ENCODE assay signal across 18 cellular contexts in the genomic region with DNA sequence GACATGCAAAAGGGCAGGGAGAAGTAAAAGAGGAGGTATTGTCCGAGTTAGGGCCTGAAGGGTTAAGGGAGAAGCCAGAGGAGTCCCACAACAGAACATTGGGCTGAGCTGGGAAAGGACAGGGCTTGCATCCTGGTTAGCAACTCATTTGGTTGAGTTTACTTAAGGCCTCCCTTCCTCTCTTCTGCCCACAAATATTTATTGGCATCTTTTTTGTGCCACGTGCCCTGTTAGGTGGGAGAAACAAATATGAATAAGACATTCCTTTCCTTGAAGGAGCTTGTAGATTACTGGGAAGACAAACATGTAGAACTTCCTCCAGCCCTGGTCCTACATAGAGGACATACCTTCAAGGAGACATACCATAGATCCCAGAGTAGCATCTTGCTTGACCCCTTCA. TPM values are rescaled to one million over a fixed set of nuclear protein-coding genes. Genes with fewer than 3 reads are reported as not detected.
DNase-seq lines count a peak whose midpoint lies in the region; ATAC-seq and TF ChIP-seq lines count a peak whose summit lies in the region.
"Had no signal": no experiment of that assay in that cellular context is flagged by ENCODE, and none has a peak within 500 bp of the region (broad histone marks: within the 10 kb centered on the region; RNA-seq: fewer than 3 reads in every experiment).

No MANE protein-coding gene starts in this region.

- CTCF ChIA-PET in PC-3 (lab: Charles Lee) = no interaction called here

- H3F3A ChIP-seq in PC-3 (ENCODE audit: low read length, unreplicated experiment) = no peaks in the 10 kb centered on the region

- H3K9me3 ChIP-seq in PC-3 (ENCODE audit: low read length) = no peaks in the 10 kb centered on the region
- H3K9me3 ChIP-seq: BLaER1 had no signal

- H3K4me2 ChIP-seq in PC-3 (ENCODE audit: low read length) = no peak overlapping the region
- H3K4me2 ChIP-seq: BLaER1 had no signal

- POLR2A ChIA-PET in PC-3 (lab: Charles Lee; ENCODE audit: unreplicated experiment) = no interaction called here

- no peak overlapping the region for H3K9ac ChIP-seq in PC-3 (ENCODE audit: low read length)
- H3K9ac ChIP-seq: BLaER1 had no signal

- peaks cover 14% of the 10 kb centered on the region; the same call in 1 of the 2 replicates for H3K4me1 ChIP-seq in PC-3 (ENCODE audit: insufficient read depth, low read length)

- in situ Hi-C loops in brain microvascular endothelial cell (cut with HindIII; ENCODE audit: low pct_ligation_motif_present, low sequenced_read_pairs) = no loop called here

- H3K9me2 ChIP-seq in PC-3 (replicated peaks; ENCODE audit: low read length) = 0 out of 2 replicates have a peak, but pooled peaks cover 3% of the 10 kb centered on the region

- intact Hi-C loops in PC-3 (cut with micrococcal nuclease) = no loop called here

- DNase-seq in AG09309 (ENCODE audit: low read depth) (peak; percentile 50), GM04503 (ENCODE audit: low read depth) (peak; percentile 47), PC-3 (peak; percentile 66), epithelial cell of prostate (ENCODE audit: low read depth, low spot score) (peak; percentile 33), brain microvascular endothelial cell (no peak), NCI-H187 (lab: John Stamatoyannopoulos, UW) (no peak)
- DNase-seq: CD8-positive, alpha-beta memory T cell; DND-41; H7; NCI-H1436 treated with DMSO at 0.1 percent for 48 hours; NCI-H226; NCI-H526 treated with DMSO at 0.1 percent for 48 hours had no signal

- H3K79me2 ChIP-seq in PC-3 (ENCODE audit: low read length) = no peaks in the 10 kb centered on the region

- no peak overlapping the region for H3K4me3 ChIP-seq in AG09309 (ENCODE audit: control insufficient read depth, low read depth, low read length)
- H3K4me3 ChIP-seq in PC-3 (ENCODE audit: low read length) = no peak overlapping the region
- H3K4me3 ChIP-seq in brain microvascular endothelial cell (ENCODE audit: low read depth, low read length) = no peak overlapping the region
- H3K4me3 ChIP-seq: BLaER1 had no signal

- no TSS peak for BruUV-seq in PC-3 (replicated peaks; lab: Mats Ljungman, UMichigan)

- H3K27me3 ChIP-seq in PC-3 (ENCODE audit: low read length) (peaks cover 26% of the 10 kb centered on the region), brain microvascular endothelial cell (replicated peaks) (peaks cover 8% of the 10 kb centered on the region)
- H3K27me3 ChIP-seq: BLaER1 had no signal

- ATAC-seq in PC-3 (peak; percentile 52), HG03432 (IDR thresholded peaks at IDR 0.05; ENCODE audit: unreplicated experiment) (no peak), HG03135 (IDR thresholded peaks at IDR 0.05; ENCODE audit: unreplicated experiment) (no peak)
- ATAC-seq: HepG2 had no signal

- H3K36me3 ChIP-seq in PC-3 (ENCODE audit: low read depth, low read length) (no peaks in the 10 kb centered on the region), brain microvascular endothelial cell (replicated peaks) (no peaks in the 10 kb centered on the region)
- H3K36me3 ChIP-seq: BLaER1 had no signal

- H3K27ac ChIP-seq in PC-3 (ENCODE audit: low read length) (no peak overlapping the region), epithelial cell of prostate (no peak overlapping the region), brain microvascular endothelial cell (no peak overlapping the region)
- H3K27ac ChIP-seq: BLaER1, RWPE1 had no signal

- TF ChIP-seq CTCF in AG09309 (IDR thresholded peaks at IDR 0.05; ENCODE audit: control insufficient read depth, insufficient read depth, low read depth, low read length, missing control alignments) (no peak), PC-3 (conservative IDR thresholded peaks at IDR 0.05; ENCODE audit: low read depth, low read length) (no peak), brain microvascular endothelial cell (IDR thresholded peaks at IDR 0.05; ENCODE audit: low read depth, low read length, missing control alignments) (no peak)

- H2AFZ ChIP-seq in PC-3 (ENCODE audit: low read length) = no peak overlapping the region

- no peaks in the 10 kb centered on the region for H4K20me1 ChIP-seq in PC-3 (ENCODE audit: low read length)
- H4K20me1 ChIP-seq: BLaER1 had no signal

RNA-seq across cellular contexts. Expression of a gene that starts 53.0 kb away (rescaled TPM):
- not detected in 2 replicates for total RNA-seq in PC-3 (2014; rRNA removed)
- total RNA-seq: CD8-positive, alpha-beta memory T cell; HepG2; OCI-LY7 had no signal

Comparison
In these comparisons a context has a peak if more than half of its experiments do, and no peak if none do; other contexts are left out.
1. DNase-seq: peak in AG09309 (single experiment), GM04503 (single experiment), PC-3 (single experiment) and epithelial cell of prostate (single experiment); none in brain microvascular endothelial cell (single experiment) and NCI-H187 (0 of 2).